Comparison of ENCODE assay signal across 18 cellular contexts in genomic region chr12:132603240-132604107, GRCh38. TPM values are rescaled to one million over a fixed set of nuclear protein-coding genes. Genes with fewer than 3 reads are reported as not detected.
A peak's percentile ranks its signal among the peaks of the same experiment; 100 is the strongest.
DNase-seq lines count a peak whose midpoint lies in the region; ATAC-seq and TF ChIP-seq lines count a peak whose summit lies in the region.
"Had no signal": no experiment of that assay in that cellular context is flagged by ENCODE, and none has a peak within 500 bp of the region (broad histone marks: within the 10 kb centered on the region; RNA-seq: fewer than 3 reads in every experiment).

No MANE protein-coding gene starts in this region.

- H3K9me3 ChIP-seq in right cardiac atrium (ENCODE audit: control insufficient read depth, low read length) = no peaks in the 10 kb centered on the region
- no peaks in the 10 kb centered on the region for H3K9me3 ChIP-seq in parathyroid adenoma (ENCODE audit: control insufficient read depth, low read length)
- no peaks in the 10 kb centered on the region for H3K9me3 ChIP-seq in vagina

- ATAC-seq in Right ventricle myocardium superior (ENCODE audit: poor library complexity) (peak; percentile 34), Right ventricle myocardium inferior (no peak), right cardiac atrium (peak; percentile 29 to 34), HG03342 (IDR thresholded peaks at IDR 0.05; ENCODE audit: unreplicated experiment) (no peak)
- ATAC-seq: activated naive CD4-positive, alpha-beta T cell treated with anti-CD3 and anti-CD28 coated beads, Interleukin-2, amount 50 U/mL, for 72 hours had no signal

- no peak for TF ChIP-seq POLR2A in vagina (IDR thresholded peaks at IDR 0.05)

- DNase-seq in Right ventricle myocardium superior (peak; percentile 49), Right ventricle myocardium inferior (ENCODE audit: missing footprints) (no peak), right cardiac atrium (peak in 2 of 3 donors; percentile 50 to 69), vagina (ENCODE audit: extremely low spot score in 2 of 2) (no peak), NCI-H82 (lab: John Stamatoyannopoulos, UW) (no peak), dedifferentiated amniotic fluid mesenchymal stem cell (ENCODE audit: extremely low spot score) (no peak)
- DNase-seq: activated B cell treated with CpG ODN at 0.5 μM for 24 hours; CD4-positive, CD25-positive, alpha-beta regulatory T cell; NCI-H1092; NCI-H446; OCI-M1; stimulated activated CD4-positive, alpha-beta T cell treated with anti-CD3 and anti-CD28 coated beads, Interleukin-2, amount 100 ng/mL, for 48 hours had no signal

- H3K4me2 ChIP-seq in parathyroid adenoma (ENCODE audit: low read length) = peak overlapping the region; percentile 13

- TF ChIP-seq CTCF in parathyroid adenoma (IDR thresholded peaks at IDR 0.05) (no peak), vagina (IDR thresholded peaks at IDR 0.05) (no peak)

- H3K27me3 ChIP-seq in right cardiac atrium (ENCODE audit: control insufficient read depth, insufficient read depth) (no peaks in the 10 kb centered on the region), parathyroid adenoma (ENCODE audit: control insufficient read depth, insufficient read depth, low read length) (peaks cover 4% of the 10 kb centered on the region), vagina (peaks cover 13% of the 10 kb centered on the region)

- H3K9ac ChIP-seq in parathyroid adenoma = no peak overlapping the region

- H3K79me2 ChIP-seq in parathyroid adenoma = no peaks in the 10 kb centered on the region

- no peak overlapping the region for H2AFZ ChIP-seq in parathyroid adenoma

- H3K36me3 ChIP-seq in parathyroid adenoma (ENCODE audit: control insufficient read depth, insufficient read depth, low read length) (no peaks in the 10 kb centered on the region), vagina (no peaks in the 10 kb centered on the region)
- H3K36me3 ChIP-seq: cardiac muscle cell had no signal

- H3K27ac ChIP-seq in right cardiac atrium (ENCODE audit: low read length) = peak overlapping the region; percentile 23
- H3K27ac ChIP-seq in parathyroid adenoma = peak overlapping the region; percentile 32
- peak overlapping the region; percentile 27 for H3K27ac ChIP-seq in vagina
- H3K27ac ChIP-seq: cardiac muscle cell had no signal

- H3K4me1 ChIP-seq in right cardiac atrium (ENCODE audit: control insufficient read depth, insufficient read depth, low read length) (no peaks in the 10 kb centered on the region), parathyroid adenoma (peaks cover 4% of the 10 kb centered on the region), vagina (peaks cover 12% of the 10 kb centered on the region)

- intact Hi-C loops in Right ventricle myocardium superior (cut with DNase I) = no loop called here
- intact Hi-C loops in Right ventricle myocardium inferior (cut with DNase I) = no loop called here
- intact Hi-C loops in right cardiac atrium (cut with DNase I) = no loop called here
- intact Hi-C loops in vagina (cut with DNase I) = no loop called here

- H3K4me3 ChIP-seq in right cardiac atrium (ENCODE audit: low read length) (peak overlapping the region; percentile 30), parathyroid adenoma (ENCODE audit: low read depth, low read length) (peak overlapping the region; percentile 22), vagina (peak overlapping the region; percentile 27 to 31)
- H3K4me3 ChIP-seq: cardiac muscle cell had no signal

- 37% methylated on average over 65 of the region's 65 CpGs for WGBS in right cardiac atrium

RNA-seq across cellular contexts. Expression of gene LRCOL1, which starts 6.9 kb away (rescaled TPM):
- total RNA-seq in Right ventricle myocardium superior = not detected
- not detected for total RNA-seq in Right ventricle myocardium inferior
- total RNA-seq in right cardiac atrium = not detected
- polyA plus RNA-seq in right cardiac atrium = not detected
- total RNA-seq in vagina = not detected
- total RNA-seq: activated B cell treated with CpG ODN at 0.5 μM for 24 hours; activated naive CD4-positive, alpha-beta T cell treated with anti-CD3 and anti-CD28 coated beads, Interleukin-2, amount 50 U/mL, for 72 hours; cardiac muscle cell; CD4-positive, CD25-positive, alpha-beta regulatory T cell; mononuclear cell had no signal
- polyA plus RNA-seq: cardiac muscle cell; CD4-positive, CD25-positive, alpha-beta regulatory T cell had no signal

RNA-seq across cellular contexts. Expression of gene P2RX2, which starts 15.1 kb away (rescaled TPM):
- total RNA-seq in Right ventricle myocardium superior (not detected), Right ventricle myocardium inferior (not detected), right cardiac atrium (not detected), vagina (not detected)
- polyA plus RNA-seq in right cardiac atrium = not detected
- total RNA-seq: activated B cell treated with CpG ODN at 0.5 μM for 24 hours; activated naive CD4-positive, alpha-beta T cell treated with anti-CD3 and anti-CD28 coated beads, Interleukin-2, amount 50 U/mL, for 72 hours; cardiac muscle cell; CD4-positive, CD25-positive, alpha-beta regulatory T cell; posterior vena cava had no signal
- polyA plus RNA-seq: cardiac muscle cell; CD4-positive, CD25-positive, alpha-beta regulatory T cell had no signal

Comparison
In these comparisons a context has a peak if more than half of its experiments do, and no peak if none do; other contexts are left out.
1. ATAC-seq: peak in Right ventricle myocardium superior (single experiment) and right cardiac atrium (2 of 2); none in Right ventricle myocardium inferior (single experiment) and HG03342 (single experiment).
2. DNase-seq: peak in Right ventricle myocardium superior (single experiment) and right cardiac atrium (2 of 3); none in Right ventricle myocardium inferior (single experiment), vagina (0 of 2), NCI-H82 (single experiment) and dedifferentiated amniotic fluid mesenchymal stem cell (single experiment).
3. Peak in every context shown above with its lines, with median percentiles within 50 percentile points of each other: H3K27ac ChIP-seq and H3K4me3 ChIP-seq.